In the genomic region with DNA sequence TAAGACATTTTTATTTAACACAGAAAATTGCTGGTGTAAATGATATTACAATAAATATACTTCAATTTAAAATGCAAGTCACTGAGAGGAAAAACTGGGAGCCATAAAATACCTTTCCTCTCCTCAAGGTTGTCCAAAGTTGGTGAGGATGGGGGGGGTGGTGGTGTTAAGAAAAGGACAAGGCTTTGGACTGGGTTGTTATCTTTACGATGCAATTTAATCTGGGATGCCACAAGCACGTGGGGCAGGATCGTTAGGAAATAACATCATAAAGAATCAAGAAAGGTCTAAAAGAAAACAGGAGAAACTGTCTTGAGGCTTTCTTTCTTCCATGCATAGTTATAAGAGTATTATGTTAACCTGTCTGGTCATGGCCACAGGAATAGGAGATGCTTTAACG, we compare ENCODE assay signal across 17 cellular contexts.
A peak's percentile ranks its signal among the peaks of the same experiment; 100 is the strongest.
DNase-seq lines count a peak whose midpoint lies in the region; TF ChIP-seq lines count a peak whose summit lies in the region.
"Had no signal": no experiment of that assay in that cellular context is flagged by ENCODE, and none has a peak within 500 bp of the region (broad histone marks: within the 10 kb centered on the region; RNA-seq: fewer than 3 reads in every experiment).

No MANE protein-coding gene starts in this region.

- intact Hi-C loops in esophagus muscularis mucosa (cut with DNase I) = no loop called here

- H3K18ac ChIP-seq in trophoblast cell (ENCODE audit: low read length) = no peak overlapping the region

- H3K27ac ChIP-seq in HEK293 (ENCODE audit: extremely low read depth, low read depth, low read length) (no peak overlapping the region), esophagus muscularis mucosa (replicated peaks in 1 of 4) (no peak overlapping the region), trophoblast cell (ENCODE audit: low read depth, low read length) (no peak overlapping the region)
- H3K27ac ChIP-seq: 22Rv1; A549; BLaER1 treated with 17β-estradiol and CSF1 and Interleukin-3, amounts not matched to agents 10 nM and 100 nM; C4-2B had no signal

- H3K27me3 ChIP-seq in esophagus muscularis mucosa (no peaks in the 10 kb centered on the region), trophoblast cell (ENCODE audit: insufficient read depth, low read length) (no peaks in the 10 kb centered on the region)
- H3K27me3 ChIP-seq: BLaER1 treated with 17β-estradiol and CSF1 and Interleukin-3, amounts not matched to agents 10 nM and 100 nM had no signal

- no peak for TF ChIP-seq POLR2A in esophagus muscularis mucosa (IDR thresholded peaks at IDR 0.05; ENCODE audit: low read depth)

- H3K4me1 ChIP-seq in HEK293 (ENCODE audit: control insufficient read depth, insufficient read depth, low read length) = peaks cover 4% of the 10 kb centered on the region
- no peaks in the 10 kb centered on the region for H3K4me1 ChIP-seq in esophagus muscularis mucosa
- no peaks in the 10 kb centered on the region for H3K4me1 ChIP-seq in trophoblast cell (ENCODE audit: control insufficient read depth in 1 of 2, insufficient read depth in 2 of 2, low read length in 2 of 2)
- H3K4me1 ChIP-seq: A549; BLaER1 treated with 17β-estradiol and CSF1 and Interleukin-3, amounts not matched to agents 10 nM and 100 nM; Caco-2 had no signal

- no peak for TF ChIP-seq EP300 in esophagus muscularis mucosa (IDR thresholded peaks at IDR 0.05)

- no peak overlapping the region for H2BK5ac ChIP-seq in trophoblast cell (ENCODE audit: low read depth, low read length, poor library complexity)

- H3K4me3 ChIP-seq in HEK293 (ENCODE audit: low read depth, low read length) = no peak overlapping the region
- H3K4me3 ChIP-seq in esophagus muscularis mucosa = no peak overlapping the region
- no peak overlapping the region for H3K4me3 ChIP-seq in trophoblast cell (ENCODE audit: low read depth, low read length)
- H3K4me3 ChIP-seq: A549; BLaER1 treated with 17β-estradiol and CSF1 and Interleukin-3, amounts not matched to agents 10 nM and 100 nM had no signal

- 84% methylated on average over 4 of the region's 4 CpGs for WGBS in esophagus muscularis mucosa
- no CpG with 5 or more reads among the region's 4 CpGs for WGBS in trophoblast cell (ENCODE audit: extremely low coverage, insufficient coverage, insufficient read length)

- no peak overlapping the region for H2BK120ac ChIP-seq in trophoblast cell (ENCODE audit: insufficient read depth, low read length, poor library complexity)

- H4K8ac ChIP-seq in trophoblast cell (ENCODE audit: low read depth, low read length) = no peak overlapping the region

- no peak overlapping the region for H2AFZ ChIP-seq in trophoblast cell (ENCODE audit: insufficient read depth, low read length, poor library complexity)

- H3K79me2 ChIP-seq in trophoblast cell (ENCODE audit: control insufficient read depth, insufficient read depth, low read length, poor library complexity) = no peaks in the 10 kb centered on the region

- no peak overlapping the region for H3K4me2 ChIP-seq in trophoblast cell (ENCODE audit: low read length)
- H3K4me2 ChIP-seq: A549; BLaER1 treated with 17β-estradiol and CSF1 and Interleukin-3, amounts not matched to agents 10 nM and 100 nM had no signal

- H3K9ac ChIP-seq in trophoblast cell (ENCODE audit: low read length) = no peak overlapping the region
- H3K9ac ChIP-seq: BLaER1 treated with 17β-estradiol and CSF1 and Interleukin-3, amounts not matched to agents 10 nM and 100 nM had no signal

- peak; percentile 7 for DNase-seq in esophagus muscularis mucosa (ENCODE audit: extremely low spot score)
- peak; percentile 3 for DNase-seq in left kidney (ENCODE audit: low read depth, low spot score)
- no peak for DNase-seq in KG1 (lab: John Stamatoyannopoulos, UW)
- DNase-seq in NCI-H1930 (lab: John Stamatoyannopoulos, UW) = no peak
- DNase-seq in trophoblast cell = no peak
- DNase-seq: AML-193; Caco-2; Calu3; CD4-positive, alpha-beta T cell; CD8-positive, alpha-beta T cell; DMS79 treated with DMSO at 0.1 percent for 48 hours; GF-D8 had no signal

- H3K23ac ChIP-seq in trophoblast cell (ENCODE audit: low read length) = no peak overlapping the region

- H3K79me1 ChIP-seq in trophoblast cell (ENCODE audit: low read length) = no peaks in the 10 kb centered on the region

- no peak overlapping the region for H2BK12ac ChIP-seq in trophoblast cell (ENCODE audit: low read length)

- H3K4ac ChIP-seq in trophoblast cell (ENCODE audit: low read depth, low read length) = no peak overlapping the region

- H2AK5ac ChIP-seq in trophoblast cell (ENCODE audit: low read length) = no peak overlapping the region

- H3K36me3 ChIP-seq in HEK293 (ENCODE audit: control insufficient read depth in 2 of 2, insufficient read depth in 1 of 2, low read length in 2 of 2) = no peaks in the 10 kb centered on the region
- no peaks in the 10 kb centered on the region for H3K36me3 ChIP-seq in esophagus muscularis mucosa
- no peaks in the 10 kb centered on the region for H3K36me3 ChIP-seq in trophoblast cell (ENCODE audit: control insufficient read depth in 1 of 2, insufficient read depth in 2 of 2, low read length in 2 of 2)
- H3K36me3 ChIP-seq: BLaER1 treated with 17β-estradiol and CSF1 and Interleukin-3, amounts not matched to agents 10 nM and 100 nM had no signal

- H4K91ac ChIP-seq in trophoblast cell (ENCODE audit: low read depth, low read length) = no peak overlapping the region

- no peak overlapping the region for H4K12ac ChIP-seq in trophoblast cell (ENCODE audit: low read depth, low read length)

- CTCF ChIA-PET in HEK293 (lab: Yijun Ruan, JAX) = no interaction called here

- POLR2A ChIA-PET in HEK293 (lab: Yijun Ruan, JAX) = no interaction called here

- H3K9me3 ChIP-seq in HEK293 (ENCODE audit: control insufficient read depth, insufficient read depth, low read depth, low read length) = no peaks in the 10 kb centered on the region
- H3K9me3 ChIP-seq in esophagus muscularis mucosa = no peaks in the 10 kb centered on the region
- H3K9me3 ChIP-seq in trophoblast cell (ENCODE audit: insufficient read depth, low read depth, low read length) = no peaks in the 10 kb centered on the region
- H3K9me3 ChIP-seq: A549, Caco-2 had no signal

- no peak overlapping the region for H3K14ac ChIP-seq in trophoblast cell (ENCODE audit: low read length)

- TF ChIP-seq CTCF in HEK293 (tag by site-specific recombination; IDR thresholded peaks at IDR 0.05) = no peak
- no peak for TF ChIP-seq CTCF in esophagus muscularis mucosa (IDR thresholded peaks at IDR 0.05)

TF ChIP-seq in HEK293, 187 proteins besides CTCF, POLR2A, EP300 and RAD21 (continues in another document):
- TF ChIP-seq ZBTB21 (tag by site-specific recombination; IDR thresholded peaks at IDR 0.05) (no peak), ZNF596 (tag by site-specific recombination; IDR thresholded peaks at IDR 0.05) (no peak), ZNF121 (tag by site-specific recombination; IDR thresholded peaks at IDR 0.05) (no peak), ZNF692 (tag by site-specific recombination; IDR thresholded peaks at IDR 0.05) (0 out of 2 replicates have a peak, but pooled peaks have one; percentile 12)
- TF ChIP-seq, protein P1, sequence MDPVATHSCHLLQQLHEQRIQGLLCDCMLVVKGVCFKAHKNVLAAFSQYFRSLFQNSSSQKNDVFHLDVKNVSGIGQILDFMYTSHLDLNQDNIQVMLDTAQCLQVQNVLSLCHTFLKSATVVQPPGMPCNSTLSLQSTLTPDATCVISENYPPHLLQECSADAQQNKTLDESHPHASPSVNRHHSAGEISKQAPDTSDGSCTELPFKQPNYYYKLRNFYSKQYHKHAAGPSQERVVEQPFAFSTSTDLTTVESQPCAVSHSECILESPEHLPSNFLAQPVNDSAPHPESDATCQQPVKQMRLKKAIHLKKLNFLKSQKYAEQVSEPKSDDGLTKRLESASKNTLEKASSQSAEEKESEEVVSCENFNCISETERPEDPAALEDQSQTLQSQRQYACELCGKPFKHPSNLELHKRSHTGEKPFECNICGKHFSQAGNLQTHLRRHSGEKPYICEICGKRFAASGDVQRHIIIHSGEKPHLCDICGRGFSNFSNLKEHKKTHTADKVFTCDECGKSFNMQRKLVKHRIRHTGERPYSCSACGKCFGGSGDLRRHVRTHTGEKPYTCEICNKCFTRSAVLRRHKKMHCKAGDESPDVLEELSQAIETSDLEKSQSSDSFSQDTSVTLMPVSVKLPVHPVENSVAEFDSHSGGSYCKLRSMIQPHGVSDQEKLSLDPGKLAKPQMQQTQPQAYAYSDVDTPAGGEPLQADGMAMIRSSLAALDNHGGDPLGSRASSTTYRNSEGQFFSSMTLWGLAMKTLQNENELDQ (tag by site-specific recombination; IDR thresholded peaks at IDR 0.05; ENCODE audit: low read depth) = no peak
- TF ChIP-seq, protein P2, sequence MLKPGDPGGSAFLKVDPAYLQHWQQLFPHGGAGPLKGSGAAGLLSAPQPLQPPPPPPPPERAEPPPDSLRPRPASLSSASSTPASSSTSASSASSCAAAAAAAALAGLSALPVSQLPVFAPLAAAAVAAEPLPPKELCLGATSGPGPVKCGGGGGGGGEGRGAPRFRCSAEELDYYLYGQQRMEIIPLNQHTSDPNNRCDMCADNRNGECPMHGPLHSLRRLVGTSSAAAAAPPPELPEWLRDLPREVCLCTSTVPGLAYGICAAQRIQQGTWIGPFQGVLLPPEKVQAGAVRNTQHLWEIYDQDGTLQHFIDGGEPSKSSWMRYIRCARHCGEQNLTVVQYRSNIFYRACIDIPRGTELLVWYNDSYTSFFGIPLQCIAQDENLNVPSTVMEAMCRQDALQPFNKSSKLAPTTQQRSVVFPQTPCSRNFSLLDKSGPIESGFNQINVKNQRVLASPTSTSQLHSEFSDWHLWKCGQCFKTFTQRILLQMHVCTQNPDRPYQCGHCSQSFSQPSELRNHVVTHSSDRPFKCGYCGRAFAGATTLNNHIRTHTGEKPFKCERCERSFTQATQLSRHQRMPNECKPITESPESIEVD (tag by site-specific recombination; IDR thresholded peaks at IDR 0.05) = peak; percentile 23; the same call in 1 of the 2 replicates

Comparison
In these comparisons a context has a peak if more than half of its experiments do, and no peak if none do; other contexts are left out.
1. DNase-seq: peak in esophagus muscularis mucosa (single experiment) and left kidney (single experiment); none in KG1 (single experiment), NCI-H1930 (0 of 2) and trophoblast cell (0 of 2).